ENCODE assay signal across 11 cellular contexts in the genomic region with DNA sequence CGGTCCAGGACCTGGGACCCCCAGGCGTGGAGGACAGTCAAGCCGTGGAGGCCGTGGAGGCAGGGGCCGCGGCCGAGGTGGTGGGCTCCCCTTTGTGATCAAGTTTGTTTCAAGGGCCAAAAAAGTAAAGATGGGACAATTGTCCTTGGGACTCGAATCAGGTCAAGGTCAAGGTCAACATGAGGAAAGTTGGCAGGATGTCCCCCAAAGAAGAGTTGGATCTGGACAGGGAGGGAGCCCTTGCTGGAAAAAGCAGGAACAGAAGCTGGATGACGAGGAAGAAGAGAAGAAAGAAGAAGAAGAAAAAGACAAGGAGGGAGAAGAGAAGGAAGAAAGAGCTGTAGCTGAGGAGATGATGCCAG. TPM values are rescaled to one million over a fixed set of nuclear protein-coding genes. Genes with fewer than 3 reads are reported as not detected.
DNase-seq lines count a peak whose midpoint lies in the region; ATAC-seq, FAIRE-seq and TF ChIP-seq lines count a peak whose summit lies in the region.
"Had no signal": no experiment of that assay in that cellular context is flagged by ENCODE, and none has a peak within 500 bp of the region (broad histone marks: within the 10 kb centered on the region; RNA-seq: fewer than 3 reads in every experiment).

No MANE protein-coding gene starts in this region.

- H2AFZ ChIP-seq in Loucy (ENCODE audit: low read length), result no peak overlapping the region

- H3K27me3 ChIP-seq in CD8-positive, alpha-beta T cell (ENCODE audit: insufficient read depth, low read length), result no peaks in the 10 kb centered on the region
- H3K27me3 ChIP-seq in Loucy (ENCODE audit: insufficient read depth, low read length, poor library complexity, severe bottlenecking), result no peaks in the 10 kb centered on the region
- H3K27me3 ChIP-seq: pancreas, thyroid gland had no signal

- no peak overlapping the region for H3K4me3 ChIP-seq in CD8-positive, alpha-beta T cell (ENCODE audit: low read depth, low read length)
- no peak overlapping the region for H3K4me3 ChIP-seq in Loucy (ENCODE audit: low read length, poor library complexity, severe bottlenecking)
- H3K4me3 ChIP-seq in kidney (ENCODE audit: low read length in 2 of 2), result no peak overlapping the region
- H3K4me3 ChIP-seq: pancreas, thyroid gland had no signal

- ATAC-seq in CD8-positive, alpha-beta T cell, result no peak
- no peak for ATAC-seq in HG03097 (IDR thresholded peaks at IDR 0.05; ENCODE audit: low FRiP score, unreplicated experiment)
- ATAC-seq: pancreas had no signal

- POLR2A ChIA-PET in CD8-positive, alpha-beta T cell (lab: Charles Lee), result no interaction called here

- peaks cover 32% of the 10 kb centered on the region for H3K4me1 Mint-ChIP-seq in CD8-positive, alpha-beta T cell (ENCODE audit: low read depth)

- no peak overlapping the region for H3K27ac ChIP-seq in CD8-positive, alpha-beta T cell (ENCODE audit: low read depth, low read length)
- peak overlapping the region in 1 of 2 donors; percentile 6 for H3K27ac ChIP-seq in kidney (ENCODE audit: low read depth in 2 of 2, low read length in 2 of 2)
- H3K27ac ChIP-seq: pancreas, thyroid gland had no signal

- peaks cover 44% of the 10 kb centered on the region for H3K36me3 Mint-ChIP-seq in CD8-positive, alpha-beta T cell

- H3K4me2 ChIP-seq in Loucy (ENCODE audit: low read depth, low read length, poor library complexity, severe bottlenecking), result peak overlapping the region; percentile 92

- peak overlapping the region; percentile 61 for H3K27ac Mint-ChIP-seq in CD8-positive, alpha-beta T cell

- peaks cover 27% of the 10 kb centered on the region for H4K20me1 ChIP-seq in Loucy (ENCODE audit: insufficient read depth, low read length, poor library complexity, severe bottlenecking)

- H3K27me3 Mint-ChIP-seq in CD8-positive, alpha-beta T cell (ENCODE audit: low read depth), result no peaks in the 10 kb centered on the region

- H3F3A ChIP-seq in Loucy (ENCODE audit: low read depth), result no peaks in the 10 kb centered on the region

- peaks cover 28% of the 10 kb centered on the region for H3K4me1 ChIP-seq in CD8-positive, alpha-beta T cell (ENCODE audit: insufficient read depth, low read length)
- peaks cover 25% of the 10 kb centered on the region for H3K4me1 ChIP-seq in Loucy (ENCODE audit: insufficient read depth, low read length, poor library complexity, severe bottlenecking)
- peaks cover 0 to 15% of the 10 kb centered on the region in 2 donors for H3K4me1 ChIP-seq in kidney (ENCODE audit: control insufficient read depth in 1 of 2, insufficient read depth in 1 of 2, low read depth in 1 of 2, low read length in 2 of 2)

- H3K4me3 Mint-ChIP-seq in CD8-positive, alpha-beta T cell, result no peak overlapping the region

- intact Hi-C loops in CD8-positive, alpha-beta T cell (cut with DNase I, micrococcal nuclease), result loop anchor here in 1 of 2 experiments (1.0 kb wide), 1 partner anchor 19 kb away; no protein-coding TSS in a partner anchor
- intact Hi-C loops in kidney (cut with DNase I), result no loop called here

- CTCF ChIA-PET in CD8-positive, alpha-beta T cell (lab: Charles Lee), result no interaction called here

- H3K9ac ChIP-seq in Loucy (ENCODE audit: low read depth, low read length, poor library complexity, severe bottlenecking) (no peak overlapping the region), kidney (ENCODE audit: low read length in 2 of 2) (no peak overlapping the region)

- peaks cover 50% of the 10 kb centered on the region for H3K79me2 ChIP-seq in Loucy (ENCODE audit: insufficient read depth, low read length)

- no peaks in the 10 kb centered on the region for H3K9me2 ChIP-seq in Loucy (replicated peaks; ENCODE audit: low read depth, low read length)

- FAIRE-seq in kidney (lab: Jason Lieb, UNC), result no peak
- FAIRE-seq: pancreas had no signal

- no peak for DNase-seq in CD8-positive, alpha-beta T cell
- DNase-seq in kidney, result peak; percentile 72
- no peak for DNase-seq in H4 (ENCODE audit: low spot score)
- DNase-seq: HCEC 1CT, NCI-H2081 treated with DMSO at 0.1 percent for 48 hours, thyroid gland had no signal

- peaks cover 36% of the 10 kb centered on the region for H3K36me3 ChIP-seq in CD8-positive, alpha-beta T cell (ENCODE audit: insufficient read depth, low read length)
- H3K36me3 ChIP-seq in Loucy (ENCODE audit: insufficient read depth, low read length), result peaks cover 33% of the 10 kb centered on the region; the same call in 1 of the 2 replicates
- peaks cover 23 to 42% of the 10 kb centered on the region in 2 donors for H3K36me3 ChIP-seq in kidney (ENCODE audit: control insufficient read depth in 1 of 2, insufficient read depth in 2 of 2, low read length in 2 of 2)

- no peaks in the 10 kb centered on the region for H3K9me3 ChIP-seq in CD8-positive, alpha-beta T cell (ENCODE audit: low read length)
- H3K9me3 ChIP-seq in Loucy (ENCODE audit: insufficient read depth, low read depth, low read length) (no peaks in the 10 kb centered on the region), kidney (ENCODE audit: control insufficient read depth in 1 of 2, low read length in 2 of 2) (no peaks in the 10 kb centered on the region)
- H3K9me3 ChIP-seq: pancreas, thyroid gland had no signal

- H3K9me3 Mint-ChIP-seq in CD8-positive, alpha-beta T cell, result no peaks in the 10 kb centered on the region

- no peak for TF ChIP-seq CTCF in CD8-positive, alpha-beta T cell (IDR thresholded peaks at IDR 0.05)
- no peak for TF ChIP-seq CTCF in Loucy (conservative IDR thresholded peaks at IDR 0.05; ENCODE audit: low read length)
- no peak for TF ChIP-seq CTCF in kidney (IDR thresholded peaks at IDR 0.05; ENCODE audit: borderline replicate concordance, extremely low read depth, insufficient read depth)

RNA-seq across cellular contexts. Expression of a gene that starts 2.3 kb away (rescaled TPM):
- 10 to 100 TPM; 57.4 to 61.0 TPM for total RNA-seq in CD8-positive, alpha-beta T cell
- 40.8 TPM for total RNA-seq in kidney
- polyA plus RNA-seq in kidney (ENCODE audit: insufficient read depth, low read depth, low replicate concordance), result 14.8 TPM
- 4.9 and 8.8 TPM in 2 replicates for total RNA-seq in H4 (2014; rRNA removed; shearing (Covaris generic))

RNA-seq across cellular contexts. Expression of a gene that starts 15.8 kb away (rescaled TPM):
- 1 to 10 TPM; 4.3 to 7.3 TPM for total RNA-seq in CD8-positive, alpha-beta T cell
- total RNA-seq in kidney, result 1.8 TPM
- polyA plus RNA-seq in kidney (ENCODE audit: insufficient read depth, low read depth, low replicate concordance), result not detected
- total RNA-seq in H4 (2014; rRNA removed; shearing (Covaris generic)), result not detected in 2 replicates
- total RNA-seq: lung microvascular endothelial cell, M059J, thyroid gland had no signal

RNA-seq across cellular contexts. Expression of a gene that starts 22.1 kb away (rescaled TPM):
- total RNA-seq in CD8-positive, alpha-beta T cell, result 10 to 100 TPM; 31.7 to 38.2 TPM
- total RNA-seq in kidney, result 22.3 TPM
- 26.0 TPM for polyA plus RNA-seq in kidney (ENCODE audit: insufficient read depth, low read depth, low replicate concordance)
- total RNA-seq in H4 (2014; rRNA removed; shearing (Covaris generic)), result 6.2 and 31.2 TPM in 2 replicates

RNA-seq across cellular contexts. Expression of a gene that starts 25.1 kb away (rescaled TPM):
- 10 to 100 TPM; 65.2 to 69.5 TPM for total RNA-seq in CD8-positive, alpha-beta T cell
- total RNA-seq in kidney, result 27.4 TPM
- polyA plus RNA-seq in kidney (ENCODE audit: insufficient read depth, low read depth, low replicate concordance), result 47.7 TPM
- total RNA-seq in H4 (2014; rRNA removed; shearing (Covaris generic)), result 25.2 and 27.5 TPM in 2 replicates

RNA-seq across cellular contexts. Expression of a gene that starts 25.3 kb away (rescaled TPM):
- 10 to 100 TPM in 1 of 2 experiments, 1 to 10 TPM in 1; 9.4 to 11.1 TPM for total RNA-seq in CD8-positive, alpha-beta T cell
- 84.0 TPM for total RNA-seq in kidney
- polyA plus RNA-seq in kidney (ENCODE audit: insufficient read depth, low read depth, low replicate concordance), result 185 TPM
- total RNA-seq in H4 (2014; rRNA removed; shearing (Covaris generic)), result 91.4 and 100 TPM in 2 replicates
